22 cellular contexts compared by ENCODE assay signal in genomic region chr3:49057268-49057667, GRCh38.
"Had no signal": no experiment of that assay in that cellular context is flagged by ENCODE, and none has a peak within 500 bp of the region (broad histone marks: within the 10 kb centered on the region; RNA-seq: fewer than 3 reads in every experiment).

No MANE protein-coding gene starts in this region.

- H3K27ac ChIP-seq: dorsolateral prefrontal cortex, epithelial cell of prostate, esophagus muscularis mucosa, gastroesophageal sphincter, left ventricle myocardium inferior, neutrophil, psoas muscle, right lobe of liver had no signal

- H3K4me1 ChIP-seq: left ventricle myocardium inferior, right lobe of liver had no signal

- H3K27me3 ChIP-seq: dorsolateral prefrontal cortex, esophagus muscularis mucosa, gastroesophageal sphincter, neutrophil, right lobe of liver had no signal

- H3K9me3 Mint-ChIP-seq: naive B cell; stimulated activated memory B cell treated with anti-CD40 and anti-IgM and Interleukin-4, amounts not matched to agents 10 μg/mL and 1 μg/mL and 100 μg/mL, for 72 hours; stimulated activated naive CD8-positive, alpha-beta T cell treated with anti-CD3 and anti-CD28 coated beads, Interleukin-15, amount 100 ng/mL, for 72 hours had no signal

- H3K27ac Mint-ChIP-seq: stimulated activated memory B cell treated with anti-CD40 and anti-IgM and Interleukin-4, amounts not matched to agents 10 μg/mL and 1 μg/mL and 100 μg/mL, for 72 hours had no signal

- DNase-seq: cortex of kidney; dorsolateral prefrontal cortex; effector CD8-positive, alpha-beta T cell; foreskin fibroblast; glutamatergic neuron; islet precursor cell; left ventricle myocardium inferior; mesendoderm; naive B cell; psoas muscle; retina; right lobe of liver; stimulated activated CD4-positive, alpha-beta T cell treated with anti-CD3 and anti-CD28 coated beads, Interleukin-4, amount 100 ng/mL, for 1 hour; stimulated activated CD8-positive, alpha-beta memory T cell treated with anti-CD3 and anti-CD28 coated beads, Interleukin-4, amount 100 ng/mL, for 48 hours; stimulated activated naive CD8-positive, alpha-beta T cell treated with anti-CD3 and anti-CD28 coated beads, Interleukin-15, amount 100 ng/mL, for 72 hours; substantia nigra had no signal

- H3K4me3 Mint-ChIP-seq: stimulated activated memory B cell treated with anti-CD40 and anti-IgM and Interleukin-4, amounts not matched to agents 10 μg/mL and 1 μg/mL and 100 μg/mL, for 72 hours; stimulated activated naive CD8-positive, alpha-beta T cell treated with anti-CD3 and anti-CD28 coated beads, Interleukin-15, amount 100 ng/mL, for 72 hours had no signal

- ATAC-seq: gastroesophageal sphincter; stimulated activated memory B cell treated with anti-CD40 and anti-IgM and Interleukin-4, amounts not matched to agents 10 μg/mL and 1 μg/mL and 100 μg/mL, for 72 hours; stimulated activated naive CD8-positive, alpha-beta T cell treated with anti-CD3 and anti-CD28 coated beads, Interleukin-15, amount 100 ng/mL, for 72 hours had no signal

- H3K27me3 Mint-ChIP-seq: naive B cell; stimulated activated memory B cell treated with anti-CD40 and anti-IgM and Interleukin-4, amounts not matched to agents 10 μg/mL and 1 μg/mL and 100 μg/mL, for 72 hours; stimulated activated naive CD8-positive, alpha-beta T cell treated with anti-CD3 and anti-CD28 coated beads, Interleukin-15, amount 100 ng/mL, for 72 hours had no signal

- H3K9me3 ChIP-seq: esophagus muscularis mucosa, gastroesophageal sphincter, left ventricle myocardium inferior, neutrophil, psoas muscle, right lobe of liver had no signal

- H3K4me3 ChIP-seq: dorsolateral prefrontal cortex, esophagus muscularis mucosa, gastroesophageal sphincter, left ventricle myocardium inferior, lung, psoas muscle, right lobe of liver had no signal
